ENCODE assay signal across 17 cellular contexts in the genomic region with DNA sequence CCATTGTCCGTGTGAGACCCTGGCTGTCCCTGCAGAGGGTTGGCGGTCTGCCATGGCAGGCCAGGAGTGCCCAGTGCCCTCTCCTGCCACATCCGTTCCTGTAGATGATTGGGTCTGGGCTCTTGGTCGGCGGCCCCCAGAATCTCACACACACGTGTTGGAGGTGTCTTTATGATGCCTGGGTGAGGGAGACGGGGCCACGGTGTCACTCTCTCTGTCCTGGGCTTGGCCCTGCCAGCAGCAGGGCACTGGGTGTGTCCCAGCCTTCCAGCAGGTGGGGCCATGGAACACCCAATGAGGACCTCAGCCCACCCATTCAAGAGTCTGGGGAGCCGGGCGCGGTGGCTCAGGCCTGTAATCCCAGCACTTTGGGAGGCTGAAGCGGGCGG. TPM values are rescaled to one million over a fixed set of nuclear protein-coding genes. Genes with fewer than 3 reads are reported as not detected.
A peak's percentile ranks its signal among the peaks of the same experiment; 100 is the strongest.
DNase-seq lines count a peak whose midpoint lies in the region; ATAC-seq, FAIRE-seq and TF ChIP-seq lines count a peak whose summit lies in the region.
"Had no signal": no experiment of that assay in that cellular context is flagged by ENCODE, and none has a peak within 500 bp of the region (broad histone marks: within the 10 kb centered on the region; RNA-seq: fewer than 3 reads in every experiment).

No MANE protein-coding gene starts in this region.

- H3K4ac ChIP-seq in H1 (replicated peaks; ENCODE audit: insufficient read length, low read depth, low read length) (no peak overlapping the region), mesendoderm (ENCODE audit: low read depth, low read length) (no peak overlapping the region)

- ATAC-seq in Right ventricle myocardium inferior: no peak
- ATAC-seq in CD4-positive, alpha-beta T cell (ENCODE audit: poor library complexity): no peak
- ATAC-seq: activated CD8-positive, alpha-beta T cell treated with anti-CD3 and anti-CD28 coated beads, Interleukin-2, amount 10 ng/mL, durations not matched to agents 7 days and 5 days; CD8-positive, alpha-beta T cell; stimulated activated effector memory CD8-positive, alpha-beta T cell treated with anti-CD3 and anti-CD28 coated beads, Interleukin-12 subunit alpha, Interleukin-12 subunit beta, amount 100 ng/mL, for 72 hours had no signal

- H3K9me3 ChIP-seq in cardiac muscle cell (ENCODE audit: low read depth) (no peaks in the 10 kb centered on the region), H1 (ENCODE audit: insufficient read depth in 2 of 2, low read depth in 1 of 2, low read length in 1 of 2) (no peaks in the 10 kb centered on the region), MG63 (no peaks in the 10 kb centered on the region)
- no peaks in the 10 kb centered on the region for H3K9me3 ChIP-seq in CD4-positive, alpha-beta T cell (ENCODE audit: control insufficient read depth, low read length)

- H3K23ac ChIP-seq in H1 (ENCODE audit: insufficient read length) (no peak overlapping the region), mesendoderm (ENCODE audit: low read length) (no peak overlapping the region)

- no peak overlapping the region for H3K4me3 ChIP-seq in cardiac muscle cell
- H3K4me3 ChIP-seq in H1 (ENCODE audit: extremely low read depth in 1 of 4, insufficient read depth in 2 of 4, low read depth in 3 of 4, low read length in 4 of 4): no peak overlapping the region
- H3K4me3 ChIP-seq in mesendoderm (ENCODE audit: low read length): no peak overlapping the region
- H3K4me3 ChIP-seq in MG63: no peak overlapping the region

- H3K14ac ChIP-seq in H1 (ENCODE audit: insufficient read length): no peak overlapping the region

- no peak for TF ChIP-seq CTCF in cardiac muscle cell (IDR thresholded peaks at IDR 0.05; ENCODE audit: low read depth, low read length)
- peak; percentile 38 to 44 (median 40) for TF ChIP-seq CTCF in H1 (IDR thresholded peaks at IDR 0.05; ENCODE audit: control extremely low read depth in 1 of 3, insufficient read depth in 1 of 3, low read depth in 1 of 3, low read length in 3 of 3)
- no peak for TF ChIP-seq CTCF in CD4-positive, alpha-beta T cell (IDR thresholded peaks at IDR 0.05)

- H2AK5ac ChIP-seq in H1 (ENCODE audit: low read depth, low read length) (no peak overlapping the region), mesendoderm (ENCODE audit: low read length) (no peak overlapping the region)

- H2BK20ac ChIP-seq in H1 (ENCODE audit: low read length): no peak overlapping the region

- no peak for FAIRE-seq in H1 (lab: Jason Lieb, UNC)

- no peak overlapping the region for H3K4me3 Mint-ChIP-seq in CD4-positive, alpha-beta T cell
- H3K4me3 Mint-ChIP-seq: activated CD8-positive, alpha-beta T cell treated with anti-CD3 and anti-CD28 coated beads, Interleukin-2, amount 10 ng/mL, durations not matched to agents 7 days and 5 days; activated T-helper 1 cell treated with anti-CD3 and anti-CD28 coated beads, Interleukin-12 subunit alpha, Interleukin-12 subunit beta, Interleukin-2, Interleukin-4 antibody, amounts not matched to agents 30 ng/mL and 10 ng/mL and 1 ng/mL, durations not matched to agents 14 hours and 24 hours and 36 hours; CD8-positive, alpha-beta T cell; central memory CD8-positive, alpha-beta T cell; stimulated activated effector memory CD8-positive, alpha-beta T cell treated with anti-CD3 and anti-CD28 coated beads, Interleukin-12 subunit alpha, Interleukin-12 subunit beta, amount 100 ng/mL, for 72 hours had no signal

- POLR2A ChIA-PET in H1 (lab: Charles Lee; ENCODE audit: partially characterized antibody): interaction anchor here (1.5 kb wide), 1 partner anchor 20 kb away, joined by 4 read pairs; no protein-coding TSS in a partner anchor
- POLR2A ChIA-PET in CD4-positive, alpha-beta T cell (lab: Charles Lee): no interaction called here

- H3K9me3 Mint-ChIP-seq in CD4-positive, alpha-beta T cell: no peaks in the 10 kb centered on the region
- H3K9me3 Mint-ChIP-seq: activated T-helper 1 cell treated with anti-CD3 and anti-CD28 coated beads, Interleukin-12 subunit alpha, Interleukin-12 subunit beta, Interleukin-2, Interleukin-4 antibody, amounts not matched to agents 30 ng/mL and 10 ng/mL and 1 ng/mL, durations not matched to agents 14 hours and 24 hours and 36 hours; CD8-positive, alpha-beta T cell; central memory CD8-positive, alpha-beta T cell; stimulated activated effector memory CD8-positive, alpha-beta T cell treated with anti-CD3 and anti-CD28 coated beads, Interleukin-12 subunit alpha, Interleukin-12 subunit beta, amount 100 ng/mL, for 72 hours had no signal

- TF ChIP-seq EP300 in H1 (IDR thresholded peaks at IDR 0.05; ENCODE audit: borderline replicate concordance in 1 of 2, low read depth in 2 of 2, low read length in 2 of 2): no peak

- no peak overlapping the region for H3K56ac ChIP-seq in H1 (replicated peaks; ENCODE audit: insufficient read length, low read depth, low read length)
- H3K56ac ChIP-seq in mesendoderm (ENCODE audit: low read length): peak overlapping the region; percentile 71

- H4K20me1 ChIP-seq in H1 (replicated peaks in 1 of 2; ENCODE audit: control insufficient read depth in 1 of 2, insufficient read depth in 2 of 2, low read length in 2 of 2): peaks cover 10 to 12% of the 10 kb centered on the region in 2 experiments

- H3K18ac ChIP-seq in H1 (ENCODE audit: extremely low read depth, low read length): no peak overlapping the region
- no peak overlapping the region for H3K18ac ChIP-seq in mesendoderm (ENCODE audit: low read length)

- H3K4me2 ChIP-seq in H1 (ENCODE audit: insufficient read depth in 1 of 2, low read depth in 2 of 2, low read length in 2 of 2): no peak overlapping the region
- H3K4me2 ChIP-seq in mesendoderm (ENCODE audit: low read length): no peak overlapping the region

- H2BK15ac ChIP-seq in H1 (ENCODE audit: low read length) (peak overlapping the region; percentile 29; the same call in 1 of the 2 replicates), mesendoderm (replicated peaks; ENCODE audit: low read depth) (no peak overlapping the region)

- H3K23me2 ChIP-seq in H1 (ENCODE audit: low read depth, low read length): no peaks in the 10 kb centered on the region

- CTCF ChIA-PET in H1 (lab: Charles Lee; ENCODE audit: partially characterized antibody): interaction anchor here (1.8 to 7.2 kb wide), 7 partner anchors 11 to 41 kb away, joined by 6 to 72 read pairs (median 12); no protein-coding TSS in a partner anchor
- CTCF ChIA-PET in CD4-positive, alpha-beta T cell (lab: Charles Lee): no interaction called here

- 84% methylated on average over 13 of the region's 13 CpGs; no CpG with 5 or more reads in 1 of the 2 experiments for WGBS in H1 (ENCODE audit: extremely low coverage in 1 of 2, insufficient coverage in 1 of 2, insufficient read length in 1 of 2, insufficient replicate concordance in 2 of 2, low coverage in 1 of 2, low lambda C conversion rate in 2 of 2, missing lambda C conversion rate in 1 of 2), 2 experiments
- WGBS in mesendoderm (ENCODE audit: extremely low coverage, insufficient coverage, low lambda C conversion rate): no CpG with 5 or more reads among the region's 13 CpGs

- H3K36me3 ChIP-seq in cardiac muscle cell (no peaks in the 10 kb centered on the region), H1 (ENCODE audit: control insufficient read depth in 2 of 4, insufficient read depth in 4 of 4, low read length in 3 of 4) (no peaks in the 10 kb centered on the region), mesendoderm (ENCODE audit: control insufficient read depth, insufficient read depth, low read length) (no peaks in the 10 kb centered on the region), MG63 (no peaks in the 10 kb centered on the region)

- no peaks in the 10 kb centered on the region for H3K27me3 ChIP-seq in cardiac muscle cell
- no peaks in the 10 kb centered on the region; a peak in 1 of 7 replicates for H3K27me3 ChIP-seq in H1 (replicated peaks in 1 of 4; ENCODE audit: control insufficient read depth in 3 of 4, extremely low read depth in 1 of 4, insufficient read depth in 3 of 4, low read length in 3 of 4)
- H3K27me3 ChIP-seq in mesendoderm (ENCODE audit: insufficient read depth, low read length, poor library complexity): no peaks in the 10 kb centered on the region
- no peaks in the 10 kb centered on the region for H3K27me3 ChIP-seq in MG63
- peaks cover 7% of the 10 kb centered on the region for H3K27me3 ChIP-seq in CD4-positive, alpha-beta T cell (ENCODE audit: control insufficient read depth, insufficient read depth, low read length)

- H2BK120ac ChIP-seq in H1 (replicated peaks; ENCODE audit: low read depth, low read length): no peak overlapping the region
- no peak overlapping the region for H2BK120ac ChIP-seq in mesendoderm (ENCODE audit: low read depth, low read length)

- no peaks in the 10 kb centered on the region for H3K36me3 Mint-ChIP-seq in CD4-positive, alpha-beta T cell (ENCODE audit: low read depth)
- H3K36me3 Mint-ChIP-seq: CD8-positive, alpha-beta T cell; stimulated activated effector memory CD8-positive, alpha-beta T cell treated with anti-CD3 and anti-CD28 coated beads, Interleukin-12 subunit alpha, Interleukin-12 subunit beta, amount 100 ng/mL, for 72 hours had no signal

- H4K5ac ChIP-seq in H1 (ENCODE audit: insufficient read length, low read depth, low read length) (no peak overlapping the region), mesendoderm (ENCODE audit: low read length) (no peak overlapping the region)

- H3K79me2 ChIP-seq in H1 (ENCODE audit: control insufficient read depth in 1 of 2, insufficient read depth in 2 of 2, low read length in 2 of 2): peaks cover 0 to 3% of the 10 kb centered on the region in 2 experiments; a peak in 1 of 4 replicates
- H3K79me2 ChIP-seq in mesendoderm (ENCODE audit: control insufficient read depth, insufficient read depth, low read length): no peaks in the 10 kb centered on the region

- peak overlapping the region; percentile 86 for H3K27ac ChIP-seq in cardiac muscle cell
- no peak overlapping the region for H3K27ac ChIP-seq in H1 (ENCODE audit: low read depth, low read length)
- no peak overlapping the region for H3K27ac ChIP-seq in mesendoderm (ENCODE audit: low read depth, low read length)
- no peak overlapping the region for H3K27ac ChIP-seq in CD4-positive, alpha-beta T cell (ENCODE audit: low read depth, low read length)

- no peak overlapping the region for H3K9ac ChIP-seq in H1 (replicated peaks in 1 of 4; ENCODE audit: extremely low read depth in 1 of 4, low read depth in 3 of 4, low read length in 3 of 4)
- no peak overlapping the region for H3K9ac ChIP-seq in mesendoderm (ENCODE audit: low read length)

- no peak overlapping the region for H2BK12ac ChIP-seq in H1 (ENCODE audit: low read depth, low read length)

- TF ChIP-seq RAD21 in H1 (IDR thresholded peaks at IDR 0.05 in 1 of 2, conservative IDR thresholded peaks at IDR 0.05 in 1 of 2; ENCODE audit: low read depth in 2 of 2, low read length in 2 of 2): peak; percentile 36 to 51; a peak in 3 of 4 replicates

- TF ChIP-seq POLR2A in H1 (IDR thresholded peaks at IDR 0.05; ENCODE audit: control extremely low read depth in 1 of 2, low read depth in 2 of 2, low read length in 2 of 2): no peak

- H3K27me3 Mint-ChIP-seq in CD4-positive, alpha-beta T cell: peaks cover 5% of the 10 kb centered on the region
- H3K27me3 Mint-ChIP-seq: central memory CD8-positive, alpha-beta T cell had no signal

- DNase-seq in cardiac muscle cell (ENCODE audit: low read depth in 1 of 2, low spot score in 1 of 2) (no peak), Right ventricle myocardium inferior (ENCODE audit: missing footprints) (no peak), H1 (ENCODE audit: low read depth in 1 of 2, low spot score in 2 of 2) (no peak), mesendoderm (no peak), MG63 (no peak), LoVo (ENCODE audit: low spot score) (no peak), EL (no peak)
- DNase-seq in CD4-positive, alpha-beta T cell: no peak
- DNase-seq: activated CD8-positive, alpha-beta T cell treated with anti-CD3 and anti-CD28 coated beads, Interleukin-2, amount 10 ng/mL, durations not matched to agents 7 days and 5 days; CD8-positive, alpha-beta T cell; NCI-H1694; NCI-H2227 treated with DMSO at 0.1 percent for 48 hours; stimulated activated CD4-positive, alpha-beta T cell treated with anti-CD3 and anti-CD28 coated beads, Interleukin-12 subunit alpha, Interleukin-12 subunit beta, amount 100 ng/mL, for 4 hours had no signal

- H2BK5ac ChIP-seq in H1 (ENCODE audit: low read depth, low read length) (no peak overlapping the region), mesendoderm (ENCODE audit: low read length) (no peak overlapping the region)

- H4K91ac ChIP-seq in H1 (replicated peaks; ENCODE audit: insufficient read length, low read length): no peak overlapping the region

- H3K27ac Mint-ChIP-seq in CD4-positive, alpha-beta T cell: no peak overlapping the region
- H3K27ac Mint-ChIP-seq: activated CD8-positive, alpha-beta T cell treated with anti-CD3 and anti-CD28 coated beads, Interleukin-2, amount 10 ng/mL, durations not matched to agents 7 days and 5 days; activated T-helper 1 cell treated with anti-CD3 and anti-CD28 coated beads, Interleukin-12 subunit alpha, Interleukin-12 subunit beta, Interleukin-2, Interleukin-4 antibody, amounts not matched to agents 30 ng/mL and 10 ng/mL and 1 ng/mL, durations not matched to agents 14 hours and 24 hours and 36 hours; CD8-positive, alpha-beta T cell; stimulated activated effector memory CD8-positive, alpha-beta T cell treated with anti-CD3 and anti-CD28 coated beads, Interleukin-12 subunit alpha, Interleukin-12 subunit beta, amount 100 ng/mL, for 72 hours had no signal

- H2AFZ ChIP-seq in H1 (ENCODE audit: low read length): no peak overlapping the region

- H3K4me1 ChIP-seq in cardiac muscle cell (ENCODE audit: low read depth) (peaks cover 97% of the 10 kb centered on the region), H1 (replicated peaks in 1 of 4; ENCODE audit: control insufficient read depth in 3 of 4, insufficient read depth in 4 of 4, low read length in 3 of 4) (peaks cover 0 to 3% (median under 1%) of the 10 kb centered on the region in 4 experiments; a peak in 2 of 7 replicates), mesendoderm (ENCODE audit: control insufficient read depth, low read depth, low read length) (peaks cover 8% of the 10 kb centered on the region)

- H4K8ac ChIP-seq in H1 (ENCODE audit: extremely low read depth, insufficient read depth, low read length) (peak overlapping the region; percentile 57; the same call in 1 of the 2 replicates), mesendoderm (ENCODE audit: low read depth, low read length) (no peak overlapping the region)

- intact Hi-C loops in Right ventricle myocardium inferior (cut with DNase I): no loop called here
- intact Hi-C loops in CD4-positive, alpha-beta T cell (cut with DNase I, micrococcal nuclease): no loop called here

- H3K4me1 Mint-ChIP-seq in CD4-positive, alpha-beta T cell (ENCODE audit: low read depth): no peaks in the 10 kb centered on the region
- H3K4me1 Mint-ChIP-seq: central memory CD8-positive, alpha-beta T cell; stimulated activated effector memory CD8-positive, alpha-beta T cell treated with anti-CD3 and anti-CD28 coated beads, Interleukin-12 subunit alpha, Interleukin-12 subunit beta, amount 100 ng/mL, for 72 hours had no signal

- H3K79me1 ChIP-seq in H1 (ENCODE audit: low read depth, low read length) (peaks cover 15% of the 10 kb centered on the region), mesendoderm (ENCODE audit: low read length) (peaks cover 6% of the 10 kb centered on the region)

RNA-seq across cellular contexts. Expression of gene UNC5B, which starts 30.2 kb away (rescaled TPM):
- total RNA-seq in cardiac muscle cell (112 and 172 TPM in 2 replicates), Right ventricle myocardium inferior (13.1 TPM)
- polyA plus RNA-seq in cardiac muscle cell (73.3 and 98.3 TPM in 2 replicates), H1 (2011; rRNA removed) (27.9 and 34.1 TPM in 2 replicates)
- total RNA-seq in H1 (2021; fragmentation: NEBNext Ultra II Directional; extraction: Animal tissue kit (Norgen Biotek cat#: 25700)): 31.8 and 31.9 TPM in 2 replicates
- polyA plus RNA-seq in H1 (2011; cell fraction: cytosol; rRNA removed): 22.8 TPM
- 58.1 TPM for polyA plus RNA-seq in H1 (2011; cell fraction: nucleus; rRNA removed)
- polyA plus RNA-seq in H1 (2012, experiment 1 of 2): 22.2 to 30.2 TPM (median 28.1 TPM) in 4 replicates
- 28.3 TPM for polyA plus RNA-seq in H1 (2012, experiment 2 of 2)
- 22.6 TPM for polyA plus RNA-seq in H1 (2013, experiment 1 of 2)
- polyA plus RNA-seq in H1 (2013, experiment 2 of 2): 24.0 TPM
- polyA minus RNA-seq in H1 (2011; rRNA and poly(A)+ RNA removed): 22.2 and 22.8 TPM in 2 replicates
- 16.0 TPM for polyA minus RNA-seq in H1 (2011; cell fraction: cytosol; rRNA and poly(A)+ RNA removed)
- 19.1 TPM for polyA minus RNA-seq in H1 (2011; cell fraction: nucleus; rRNA and poly(A)+ RNA removed)
- polyA plus RNA-seq in mesendoderm (2013, experiment 1 of 2): 8.2 TPM
- polyA plus RNA-seq in mesendoderm (2013, experiment 2 of 2): 8.1 TPM
- 8.0 and 11.4 TPM in 2 replicates for total RNA-seq in MG63 (2014; rRNA removed; shearing (Covaris generic); ENCODE audit: low replicate concordance)
- total RNA-seq in CD4-positive, alpha-beta T cell: under 1 TPM in 1 of 2 experiments, not detected in 1; 0.03 TPM
- total RNA-seq: T-helper 1 cell treated with Interleukin-12 subunit alpha and Interleukin-12 subunit beta and Interleukin-4 antibody, amounts not matched to agents 30 ng/mL and 1 ng/mL, for 36 hours had no signal

Comparison
In these comparisons a context has a peak if more than half of its experiments do, and no peak if none do; other contexts are left out.
1. CTCF ChIP-seq: peak in H1 (3 of 3); none in cardiac muscle cell (single experiment) and CD4-positive, alpha-beta T cell (single experiment).